Comparison of ENCODE assay signal across 9 cellular contexts in the genomic region with DNA sequence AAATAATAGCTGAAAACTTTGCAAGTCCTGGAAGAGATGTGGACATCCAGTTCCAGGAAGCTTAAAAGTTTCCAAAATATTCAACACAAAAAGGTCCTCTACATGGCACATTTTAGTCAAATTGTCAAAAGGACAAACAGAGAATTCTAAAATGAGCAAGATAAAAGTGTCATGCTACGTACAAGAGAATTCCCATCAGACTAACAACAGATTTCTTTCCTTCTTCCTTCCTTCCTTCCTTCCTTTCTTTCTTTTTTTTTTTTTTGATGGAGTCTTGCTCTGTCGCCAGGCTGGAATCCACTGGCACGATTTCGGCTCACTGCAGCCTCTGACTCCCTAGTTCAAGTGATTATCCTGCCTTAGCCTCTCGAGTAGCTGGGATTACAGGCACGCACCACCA. TPM values are rescaled to one million over a fixed set of nuclear protein-coding genes. Genes with fewer than 3 reads are reported as not detected.
"Had no signal": no experiment of that assay in that cellular context is flagged by ENCODE, and none has a peak within 500 bp of the region (broad histone marks: within the 10 kb centered on the region; RNA-seq: fewer than 3 reads in every experiment).

No MANE protein-coding gene starts in this region.

- DNase-seq: GDM1, GF-D8 had no signal

- FAIRE-seq: G401.6, GM12878, GM12891, GM12892, GM18507, GM19239 had no signal

- ATAC-seq: GM12878 had no signal

- H3K4me3 ChIP-seq: GM12878 had no signal

RNA-seq across cellular contexts. Expression of gene BTNL8, which starts 39.3 kb away (rescaled TPM):
- total RNA-seq: G401 had no signal

RNA-seq across cellular contexts. Expression of gene BTNL3, which starts 50.4 kb away (rescaled TPM):
- total RNA-seq: G401, GM12878 had no signal
